15 cellular contexts compared by ENCODE assay signal in genomic region chr2:118844261-118845004, GRCh38. TPM values are rescaled to one million over a fixed set of nuclear protein-coding genes. Genes with fewer than 3 reads are reported as not detected.
A peak's percentile ranks its signal among the peaks of the same experiment; 100 is the strongest.
DNase-seq lines count a peak whose midpoint lies in the region; ATAC-seq and TF ChIP-seq lines count a peak whose summit lies in the region.
"Had no signal": no experiment of that assay in that cellular context is flagged by ENCODE, and none has a peak within 500 bp of the region (broad histone marks: within the 10 kb centered on the region; RNA-seq: fewer than 3 reads in every experiment).

No MANE protein-coding gene starts in this region.

- intact Hi-C loops in activated CD4-positive, alpha-beta memory T cell treated with anti-CD3 and anti-CD28 coated beads for 36 hours (cut with micrococcal nuclease): no loop called here

- peak overlapping the region; percentile 77 for H3K4me2 ChIP-seq in smooth muscle cell

- H3K27ac Mint-ChIP-seq in activated CD4-positive, alpha-beta memory T cell treated with anti-CD3 and anti-CD28 coated beads, Interleukin-2, amount 10 ng/mL, durations not matched to agents 7 days and 5 days: no peak overlapping the region
- H3K27ac Mint-ChIP-seq in activated CD4-positive, alpha-beta memory T cell treated with anti-CD3 and anti-CD28 coated beads for 36 hours: no peak overlapping the region

- POLR2A ChIA-PET in activated CD4-positive, alpha-beta memory T cell treated with anti-CD3 and anti-CD28 coated beads, Interleukin-2, amount 10 ng/mL, durations not matched to agents 7 days and 5 days (lab: Charles Lee): interaction anchor here (0.7 kb wide), 1 partner anchor 77 kb away, joined by 3 read pairs; no protein-coding TSS in a partner anchor
- POLR2A ChIA-PET in activated CD4-positive, alpha-beta memory T cell treated with anti-CD3 and anti-CD28 coated beads for 36 hours (lab: Charles Lee): no interaction called here

- H3K27me3 Mint-ChIP-seq in activated CD4-positive, alpha-beta memory T cell treated with anti-CD3 and anti-CD28 coated beads, Interleukin-2, amount 10 ng/mL, durations not matched to agents 7 days and 5 days: peaks cover 80% of the 10 kb centered on the region
- peaks cover 74% of the 10 kb centered on the region for H3K27me3 Mint-ChIP-seq in activated CD4-positive, alpha-beta memory T cell treated with anti-CD3 and anti-CD28 coated beads for 36 hours

- no peaks in the 10 kb centered on the region for H3K9me3 Mint-ChIP-seq in activated CD4-positive, alpha-beta memory T cell treated with anti-CD3 and anti-CD28 coated beads, Interleukin-2, amount 10 ng/mL, durations not matched to agents 7 days and 5 days
- H3K9me3 Mint-ChIP-seq in activated CD4-positive, alpha-beta memory T cell treated with anti-CD3 and anti-CD28 coated beads for 36 hours: no peaks in the 10 kb centered on the region

- peaks cover 10% of the 10 kb centered on the region for H3K4me1 ChIP-seq in smooth muscle cell (ENCODE audit: low read depth)

- DNase-seq in activated CD4-positive, alpha-beta memory T cell treated with anti-CD3 and anti-CD28 coated beads, Interleukin-2, amount 10 ng/mL, durations not matched to agents 7 days and 5 days: peak; percentile 9
- no peak for DNase-seq in activated CD4-positive, alpha-beta memory T cell treated with anti-CD3 and anti-CD28 coated beads for 36 hours
- no peak for DNase-seq in astrocyte of the spinal cord (ENCODE audit: low read depth, low spot score)
- DNase-seq in myocyte (ENCODE audit: low read depth): peak; percentile 57
- no peak for DNase-seq in smooth muscle cell (lab: John Stamatoyannopoulos, UW; ENCODE audit: unreplicated experiment)
- DNase-seq in NCI-H345 treated with DMSO at 0.1 percent for 48 hours (lab: John Stamatoyannopoulos, UW; ENCODE audit: unreplicated experiment): no peak
- no peak for DNase-seq in globus pallidus (ENCODE audit: low spot score)
- DNase-seq: activated gamma-delta T cell treated with Interleukin-2 at 50 U/mL for 16 hours; cerebellar nuclear complex; DMS 273 treated with DMSO at 0.1 percent for 48 hours; stimulated activated CD8-positive, alpha-beta memory T cell treated with anti-CD3 and anti-CD28 coated beads, Interleukin-4, amount 100 ng/mL, for 48 hours; T-helper 2 cell had no signal

- H3K27ac ChIP-seq in smooth muscle cell (ENCODE audit: low read depth): no peak overlapping the region
- H3K27ac ChIP-seq: esophagus muscularis mucosa had no signal

- H3F3A ChIP-seq in smooth muscle cell (ENCODE audit: low read depth): no peaks in the 10 kb centered on the region

- peaks cover 11% of the 10 kb centered on the region for H3K36me3 Mint-ChIP-seq in activated CD4-positive, alpha-beta memory T cell treated with anti-CD3 and anti-CD28 coated beads, Interleukin-2, amount 10 ng/mL, durations not matched to agents 7 days and 5 days (ENCODE audit: low read depth)
- H3K36me3 Mint-ChIP-seq in activated CD4-positive, alpha-beta memory T cell treated with anti-CD3 and anti-CD28 coated beads for 36 hours: peaks cover 2% of the 10 kb centered on the region

- H3K9me3 ChIP-seq in smooth muscle cell (replicated peaks; ENCODE audit: low read depth): no peaks in the 10 kb centered on the region
- H3K9me3 ChIP-seq: esophagus muscularis mucosa had no signal

- H4K20me1 ChIP-seq in smooth muscle cell (ENCODE audit: low read depth): no peaks in the 10 kb centered on the region

- H3K9ac ChIP-seq in smooth muscle cell (ENCODE audit: low read depth): no peak overlapping the region

- H2AFZ ChIP-seq in smooth muscle cell (ENCODE audit: low read depth): no peak overlapping the region

- CTCF ChIA-PET in activated CD4-positive, alpha-beta memory T cell treated with anti-CD3 and anti-CD28 coated beads, Interleukin-2, amount 10 ng/mL, durations not matched to agents 7 days and 5 days (lab: Charles Lee): interaction anchor here (1.3 to 4.8 kb wide), 2 partner anchors 12 to 812 kb away, joined by 3 to 16 read pairs; no protein-coding TSS in a partner anchor
- CTCF ChIA-PET in activated CD4-positive, alpha-beta memory T cell treated with anti-CD3 and anti-CD28 coated beads for 36 hours (lab: Charles Lee): interaction anchor here (0.7 to 4.1 kb wide), 2 partner anchors 10 to 11 kb away, joined by 3 to 27 read pairs; no protein-coding TSS in a partner anchor

- H3K4me1 Mint-ChIP-seq in activated CD4-positive, alpha-beta memory T cell treated with anti-CD3 and anti-CD28 coated beads, Interleukin-2, amount 10 ng/mL, durations not matched to agents 7 days and 5 days: peaks cover 7% of the 10 kb centered on the region
- H3K4me1 Mint-ChIP-seq in activated CD4-positive, alpha-beta memory T cell treated with anti-CD3 and anti-CD28 coated beads for 36 hours (ENCODE audit: low read depth): peaks cover 30% of the 10 kb centered on the region

- H3K79me2 ChIP-seq in smooth muscle cell (ENCODE audit: low read depth): peaks cover 6% of the 10 kb centered on the region

- in situ Hi-C loops in astrocyte of the spinal cord (cut with HindIII; ENCODE audit: low sequenced_read_pairs): no loop called here

- H3K36me3 ChIP-seq in smooth muscle cell (ENCODE audit: low read depth): no peaks in the 10 kb centered on the region
- H3K36me3 ChIP-seq: esophagus muscularis mucosa had no signal

- WGBS in smooth muscle cell (ENCODE audit: low lambda C conversion rate): 17% methylated on average over 8 of the region's 8 CpGs

- H3K4me3 ChIP-seq in astrocyte of the spinal cord (ENCODE audit: low read depth, low read length) (peak overlapping the region; percentile 47), smooth muscle cell (peak overlapping the region; percentile 64)
- H3K4me3 ChIP-seq: esophagus muscularis mucosa had no signal

- no peak overlapping the region for H3K4me3 Mint-ChIP-seq in activated CD4-positive, alpha-beta memory T cell treated with anti-CD3 and anti-CD28 coated beads, Interleukin-2, amount 10 ng/mL, durations not matched to agents 7 days and 5 days
- H3K4me3 Mint-ChIP-seq in activated CD4-positive, alpha-beta memory T cell treated with anti-CD3 and anti-CD28 coated beads for 36 hours: no peak overlapping the region

- TF ChIP-seq CTCF in astrocyte of the spinal cord (IDR thresholded peaks at IDR 0.05; ENCODE audit: low read depth, low read length) (no peak), smooth muscle cell (IDR thresholded peaks at IDR 0.05; ENCODE audit: borderline replicate concordance, insufficient read depth, poor library complexity, severe bottlenecking) (no peak)

- ATAC-seq in GM21717 (IDR thresholded peaks at IDR 0.05; ENCODE audit: unreplicated experiment): no peak

- peaks cover 99% of the 10 kb centered on the region for H3K27me3 ChIP-seq in smooth muscle cell (ENCODE audit: low read depth)

RNA-seq across cellular contexts. Expression of gene EN1, which starts 3.0 kb away (rescaled TPM):
- total RNA-seq in activated CD4-positive, alpha-beta memory T cell treated with anti-CD3 and anti-CD28 coated beads, Interleukin-2, amount 10 ng/mL, durations not matched to agents 7 days and 5 days: not detected
- total RNA-seq in activated CD4-positive, alpha-beta memory T cell treated with anti-CD3 and anti-CD28 coated beads for 36 hours: not detected
- total RNA-seq in myocyte: 5.1 and 8.1 TPM in 2 replicates
- 7.7 TPM for polyA plus RNA-seq in myocyte (2012)
- total RNA-seq in smooth muscle cell: 3.0 TPM in 2 replicates
- 3.4 and 12.9 TPM in 2 replicates for polyA plus RNA-seq in smooth muscle cell
- total RNA-seq: ureter had no signal

Comparison
In these comparisons a context has a peak if more than half of its experiments do, and no peak if none do; other contexts are left out.
1. DNase-seq: peak in activated CD4-positive, alpha-beta memory T cell treated with anti-CD3 and anti-CD28 coated beads, Interleukin-2, amount 10 ng/mL, durations not matched to agents 7 days and 5 days (single experiment) and myocyte (single experiment); none in activated CD4-positive, alpha-beta memory T cell treated with anti-CD3 and anti-CD28 coated beads for 36 hours (single experiment), astrocyte of the spinal cord (single experiment), smooth muscle cell (single experiment), NCI-H345 treated with DMSO at 0.1 percent for 48 hours (single experiment) and globus pallidus (single experiment).